ENCODE assay signal across 23 cellular contexts in the genomic region with DNA sequence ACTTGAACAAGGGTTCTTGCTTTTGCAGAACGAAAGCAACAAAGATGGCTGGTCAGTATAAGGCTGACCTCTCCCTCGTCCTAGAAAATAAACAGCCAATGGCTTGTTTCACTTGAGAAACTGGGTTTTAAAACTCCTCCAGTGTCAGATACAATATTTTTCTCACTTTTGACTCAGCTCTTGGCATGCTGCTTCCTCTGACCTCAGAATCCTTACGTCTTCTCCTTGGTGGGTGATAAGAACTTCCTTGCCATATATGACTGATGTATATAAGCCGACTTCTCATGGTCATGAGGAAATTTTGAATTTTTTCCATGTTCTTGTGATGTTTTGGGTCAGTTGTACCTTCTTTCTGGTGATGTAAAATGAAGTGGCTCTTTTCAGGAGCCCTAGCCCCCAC. TPM values are rescaled to one million over a fixed set of nuclear protein-coding genes. Genes with fewer than 3 reads are reported as not detected.
DNase-seq lines count a peak whose midpoint lies in the region; ATAC-seq, FAIRE-seq and TF ChIP-seq lines count a peak whose summit lies in the region.
"Had no signal": no experiment of that assay in that cellular context is flagged by ENCODE, and none has a peak within 500 bp of the region (broad histone marks: within the 10 kb centered on the region; RNA-seq: fewer than 3 reads in every experiment).

No MANE protein-coding gene starts in this region.

- H3K4me3 ChIP-seq in Loucy (ENCODE audit: low read length, poor library complexity, severe bottlenecking) (peak overlapping the region; percentile 79), K562 (no peak overlapping the region), hepatocyte (no peak overlapping the region), tibial artery (peak overlapping the region in 1 of 2 donors; percentile 2), trophoblast cell (ENCODE audit: low read depth, low read length) (no peak overlapping the region)
- H3K4me3 ChIP-seq: colonic mucosa, gastrocnemius medialis, mucosa of descending colon, PC-9 had no signal

- no peak overlapping the region for H2BK12ac ChIP-seq in trophoblast cell (ENCODE audit: low read length)

- no peak overlapping the region for H3K14ac ChIP-seq in trophoblast cell (ENCODE audit: low read length)

- H2AFZ ChIP-seq in Loucy (ENCODE audit: low read length) (no peak overlapping the region), K562 (ENCODE audit: low read depth, low read length) (peak overlapping the region; percentile 76; the same call in 1 of the 2 replicates), hepatocyte (no peak overlapping the region), trophoblast cell (ENCODE audit: insufficient read depth, low read length, poor library complexity) (no peak overlapping the region)
- H2AFZ ChIP-seq: PC-9 had no signal

- H3K9me3 ChIP-seq in Loucy (ENCODE audit: insufficient read depth, low read depth, low read length), result no peaks in the 10 kb centered on the region
- H3K9me3 ChIP-seq in K562 (replicated peaks; ENCODE audit: control insufficient read depth, insufficient read depth, low read depth, low read length), result no peaks in the 10 kb centered on the region
- no peaks in the 10 kb centered on the region for H3K9me3 ChIP-seq in hepatocyte (ENCODE audit: low read depth)
- no peaks in the 10 kb centered on the region for H3K9me3 ChIP-seq in tibial artery
- no peaks in the 10 kb centered on the region for H3K9me3 ChIP-seq in trophoblast cell (ENCODE audit: insufficient read depth, low read depth, low read length)
- H3K9me3 ChIP-seq: colonic mucosa, gastrocnemius medialis, mucosa of descending colon, neutrophil had no signal

- H3K79me2 ChIP-seq in Loucy (ENCODE audit: insufficient read depth, low read length) (peaks cover 78% of the 10 kb centered on the region), K562 (ENCODE audit: control insufficient read depth, insufficient read depth, low read length) (peaks cover 75% of the 10 kb centered on the region), hepatocyte (peaks cover 81% of the 10 kb centered on the region), trophoblast cell (ENCODE audit: control insufficient read depth, insufficient read depth, low read length, poor library complexity) (peaks cover 2% of the 10 kb centered on the region)

- FAIRE-seq in K562 (lab: Jason Lieb, UNC), result no peak
- FAIRE-seq: D721Med had no signal

- no peak overlapping the region for H3K23ac ChIP-seq in trophoblast cell (ENCODE audit: low read length)

- intact Hi-C loops in K562 (cut with micrococcal nuclease), result loop anchor here (5.0 to 10.0 kb wide), 2 partner anchors 145 to 517 kb away; no protein-coding TSS in a partner anchor
- intact Hi-C loops in tibial artery (cut with DNase I; ENCODE audit: low total_unique reads), result loop anchor here (5.0 to 10.0 kb wide), 3 partner anchors 55 to 143 kb away; no protein-coding TSS in a partner anchor

- no peak overlapping the region for H3K18ac ChIP-seq in trophoblast cell (ENCODE audit: low read length)

- 13% methylated on average over 4 of the region's 4 CpGs for WGBS in K562 (ENCODE audit: insufficient coverage, low coverage, missing lambda C conversion rate)
- WGBS in hepatocyte (ENCODE audit: low lambda C conversion rate, missing lambda C conversion rate), result 88% methylated on average over 4 of the region's 4 CpGs
- no CpG with 5 or more reads among the region's 4 CpGs for WGBS in trophoblast cell (ENCODE audit: extremely low coverage, insufficient coverage, insufficient read length)

- H2BK5ac ChIP-seq in trophoblast cell (ENCODE audit: low read depth, low read length, poor library complexity), result no peak overlapping the region

- no peaks in the 10 kb centered on the region for H3K79me1 ChIP-seq in trophoblast cell (ENCODE audit: low read length)

- H3K4me2 ChIP-seq in Loucy (ENCODE audit: low read depth, low read length, poor library complexity, severe bottlenecking), result peak overlapping the region; percentile 94
- H3K4me2 ChIP-seq in K562 (ENCODE audit: insufficient read depth, low read length), result peak overlapping the region; percentile 63
- H3K4me2 ChIP-seq in hepatocyte, result peak overlapping the region; percentile 77
- no peak overlapping the region for H3K4me2 ChIP-seq in trophoblast cell (ENCODE audit: low read length)
- H3K4me2 ChIP-seq: PC-9 had no signal

- H3K4me1 ChIP-seq in Loucy (ENCODE audit: insufficient read depth, low read length, poor library complexity, severe bottlenecking) (peaks cover 63% of the 10 kb centered on the region), K562 (replicated peaks in 1 of 2; ENCODE audit: control insufficient read depth in 2 of 2, insufficient read depth in 2 of 2, low read length in 2 of 2) (peaks cover 0 to 40% of the 10 kb centered on the region in 2 experiments; a peak in 4 of 5 replicates), hepatocyte (ENCODE audit: insufficient read depth) (peaks cover 8% of the 10 kb centered on the region), tibial artery (peaks cover 0 to 62% (median 28%) of the 10 kb centered on the region in 4 donors), trophoblast cell (ENCODE audit: control insufficient read depth in 1 of 2, insufficient read depth in 2 of 2, low read length in 2 of 2) (peaks cover 0 to under 1% of the 10 kb centered on the region in 2 experiments)
- H3K4me1 ChIP-seq: colonic mucosa had no signal

- no peak overlapping the region for H4K12ac ChIP-seq in trophoblast cell (ENCODE audit: low read depth, low read length)

- ATAC-seq in K562, result peak; percentile 7; the same call in 2 of the 3 replicates
- ATAC-seq: gastrocnemius medialis, left colon, mucosa of descending colon had no signal

- H3K9ac ChIP-seq in Loucy (ENCODE audit: low read depth, low read length, poor library complexity, severe bottlenecking) (peak overlapping the region; percentile 86), K562 (ENCODE audit: insufficient read depth in 1 of 2, low read depth in 2 of 2, low read length in 2 of 2) (peak overlapping the region in 1 of 2 experiments; percentile 62; a peak in 2 of 4 replicates), trophoblast cell (ENCODE audit: low read length) (no peak overlapping the region)

- no peak for TF ChIP-seq RAD21 in K562 (CRISPR knock-in tag; conservative IDR thresholded peaks at IDR 0.05 in 1 of 2, IDR thresholded peaks at IDR 0.05 in 1 of 2)

- no TSS peak for BruUV-seq in K562 (replicated peaks; lab: Mats Ljungman, UMichigan)

- peak in 1 of 4 experiments; percentile 31 for DNase-seq in K562 (ENCODE audit: extremely low read depth in 1 of 4, low spot score in 3 of 4)
- no peak for DNase-seq in hepatocyte (ENCODE audit: low spot score)
- DNase-seq in tibial artery, result no peak
- DNase-seq in activated CD4-positive, alpha-beta T cell treated with anti-CD3 and anti-CD28 coated beads for 4 hours, result no peak
- DNase-seq in NCI-H526 treated with DMSO at 0.1 percent for 48 hours (lab: John Stamatoyannopoulos, UW), result no peak
- no peak for DNase-seq in trophoblast cell
- DNase-seq: activated CD4-positive, alpha-beta T cell treated with anti-CD3 and anti-CD28 coated beads, Interleukin-2, amount 50 U/mL, for 4 hours; activated naive CD4-positive, alpha-beta T cell treated with Interleukin-2 at 50 U/mL for 16 hours; activated T-cell treated with anti-CD3 and anti-CD28 coated beads for 4 hours; aorta; colonic mucosa; gastrocnemius medialis; GDM1; left colon; NCI-H1105 treated with DMSO at 0.1 percent for 48 hours; NCI-H82; PC-9; SIG-M5; T-helper 1 cell had no signal

- no peak overlapping the region for H4K8ac ChIP-seq in trophoblast cell (ENCODE audit: low read depth, low read length)

- no peak overlapping the region for H4K91ac ChIP-seq in trophoblast cell (ENCODE audit: low read depth, low read length)

- H3K27me3 ChIP-seq in Loucy (ENCODE audit: insufficient read depth, low read length, poor library complexity, severe bottlenecking) (no peaks in the 10 kb centered on the region), K562 (ENCODE audit: control insufficient read depth in 2 of 2, insufficient read depth in 2 of 2, low read length in 2 of 2) (no peaks in the 10 kb centered on the region), hepatocyte (no peaks in the 10 kb centered on the region), tibial artery (no peaks in the 10 kb centered on the region), trophoblast cell (ENCODE audit: insufficient read depth, low read length) (no peaks in the 10 kb centered on the region)
- H3K27me3 ChIP-seq: colonic mucosa, gastrocnemius medialis had no signal

- no peaks in the 10 kb centered on the region for H3K9me2 ChIP-seq in Loucy (replicated peaks; ENCODE audit: low read depth, low read length)
- no peaks in the 10 kb centered on the region for H3K9me2 ChIP-seq in hepatocyte (replicated peaks; ENCODE audit: insufficient read depth)

- H3K9me1 ChIP-seq in K562 (ENCODE audit: control insufficient read depth, insufficient read depth, low read length), result no peaks in the 10 kb centered on the region

- no peak overlapping the region for H2AK5ac ChIP-seq in trophoblast cell (ENCODE audit: low read length)

- H3K27ac ChIP-seq in K562 (ENCODE audit: extremely low read depth, low read depth, low read length), result peak overlapping the region; percentile 72
- H3K27ac ChIP-seq in hepatocyte, result peak overlapping the region; percentile 4
- H3K27ac ChIP-seq in tibial artery, result peak overlapping the region; percentile 45 to 48
- H3K27ac ChIP-seq in trophoblast cell (ENCODE audit: low read depth, low read length), result no peak overlapping the region
- H3K27ac ChIP-seq: colonic mucosa, neutrophil, PC-9 had no signal

- no peaks in the 10 kb centered on the region for H3K36me3 ChIP-seq in Loucy (ENCODE audit: insufficient read depth, low read length)
- no peaks in the 10 kb centered on the region for H3K36me3 ChIP-seq in K562 (ENCODE audit: control insufficient read depth, insufficient read depth, low read length)
- H3K36me3 ChIP-seq in hepatocyte (replicated peaks; ENCODE audit: insufficient read depth, low read depth), result no peaks in the 10 kb centered on the region
- no peaks in the 10 kb centered on the region for H3K36me3 ChIP-seq in tibial artery
- H3K36me3 ChIP-seq in trophoblast cell (ENCODE audit: control insufficient read depth in 1 of 2, insufficient read depth in 2 of 2, low read length in 2 of 2), result no peaks in the 10 kb centered on the region
- H3K36me3 ChIP-seq: colonic mucosa, gastrocnemius medialis, neutrophil had no signal

- no peak overlapping the region for H2BK120ac ChIP-seq in trophoblast cell (ENCODE audit: insufficient read depth, low read length, poor library complexity)

- no peaks in the 10 kb centered on the region for H3F3A ChIP-seq in Loucy (ENCODE audit: low read depth)

- no peak overlapping the region for H3K4ac ChIP-seq in trophoblast cell (ENCODE audit: low read depth, low read length)

- POLR2A ChIA-PET in K562 (lab: Yijun Ruan, JAX), result interaction anchor here (0.9 to 1.0 kb wide), 2 partner anchors 22 to 36 kb away, joined by 4 read pairs; no protein-coding TSS in a partner anchor

- no peaks in the 10 kb centered on the region for H4K20me1 ChIP-seq in Loucy (ENCODE audit: insufficient read depth, low read length, poor library complexity, severe bottlenecking)
- no peaks in the 10 kb centered on the region for H4K20me1 ChIP-seq in K562 (replicated peaks; ENCODE audit: control insufficient read depth, insufficient read depth, low read length)
- peaks cover 14% of the 10 kb centered on the region for H4K20me1 ChIP-seq in hepatocyte (ENCODE audit: insufficient read depth, poor library complexity, severe bottlenecking)

- in situ Hi-C loops in K562 (cut with MboI), result loop anchor here (5.0 kb wide), 1 partner anchor 42 kb away; no protein-coding TSS in a partner anchor

- CTCF ChIA-PET in K562 (lab: Yijun Ruan, JAX; ENCODE audit: low intra/inter-chr PET ratio), result interaction anchor here (0.6 kb wide), 1 partner anchor 295 kb away, joined by 4 read pairs; no protein-coding TSS in a partner anchor

- no peak for TF ChIP-seq POLR2A in K562 (conservative IDR thresholded peaks at IDR 0.05)

- no peak for TF ChIP-seq CTCF in Loucy (conservative IDR thresholded peaks at IDR 0.05; ENCODE audit: low read length)
- no peak for TF ChIP-seq CTCF in K562 (IDR thresholded peaks at IDR 0.05 in 2 of 3, conservative IDR thresholded peaks at IDR 0.05 in 1 of 3; ENCODE audit: insufficient read depth in 2 of 3, low read depth in 1 of 3, low read length in 3 of 3)
- TF ChIP-seq CTCF in hepatocyte (IDR thresholded peaks at IDR 0.05; ENCODE audit: poor library complexity), result no peak
- TF ChIP-seq CTCF in tibial artery (IDR thresholded peaks at IDR 0.05), result no peak

- TF ChIP-seq EP300 in K562 (IDR thresholded peaks at IDR 0.05; ENCODE audit: low read length), result no peak

RNA-seq across cellular contexts. Expression of a gene that starts 3.8 kb away (rescaled TPM):
- total RNA-seq in K562 (2011; cell fraction: chromatin; rRNA removed; ENCODE audit: low replicate concordance), result 5.9 and 8.1 TPM in 2 replicates
- 2.8 and 5.8 TPM in 2 replicates for total RNA-seq in K562 (2011; cell fraction: nucleolus; rRNA removed)
- total RNA-seq in K562 (2011; cell fraction: nucleoplasm; rRNA removed), result 4.7 and 6.1 TPM in 2 replicates
- 4.4 and 5.0 TPM in 2 replicates for total RNA-seq in K562 (2014; rRNA removed)
- 2.9 and 3.3 TPM in 2 replicates for total RNA-seq in K562 (2014; rRNA removed; fragmentation: Illumina TruSeq; extraction: Trizol)
- total RNA-seq in K562 (2015; rRNA removed; fragmentation: Illumina TruSeq; extraction: Trizol), result 3.4 and 4.0 TPM in 2 replicates
- 13.4 and 13.7 TPM in 2 replicates for total RNA-seq in K562 (2021)
- polyA plus RNA-seq in K562 (2011; rRNA removed), result 0.04 and 0.08 TPM in 2 replicates
- polyA plus RNA-seq in K562 (2011; cell fraction: cytosol; rRNA removed), result 0.06 and 0.09 TPM in 2 replicates
- polyA plus RNA-seq in K562 (2011; cell fraction: nucleus; rRNA removed), result 0.04 and 0.24 TPM in 2 replicates
- polyA plus RNA-seq in K562 (2012), result 7.5 and 7.8 TPM in 2 replicates
- 8.8 and 9.2 TPM in 2 replicates for polyA plus RNA-seq in K562 (2014; fragmentation: Illumina TruSeq; extraction: Trizol)
- under 1 TPM; 0.22 to 0.32 TPM for polyA plus RNA-seq in K562 (2014; fragmentation: Nextera tagmentation; extraction: Ambion mirVana)
- 4.6 and 5.3 TPM in 2 replicates for polyA plus RNA-seq in K562 (2014; rRNA removed)
- 0.07 TPM in 1 of 2 replicates, not detected in the other for polyA minus RNA-seq in K562 (2011; rRNA and poly(A)+ RNA removed)
- 0.36 TPM in 1 of 2 replicates, not detected in the other for polyA minus RNA-seq in K562 (2011; cell fraction: cytosol; rRNA and poly(A)+ RNA removed)
- polyA minus RNA-seq in K562 (2011; cell fraction: nucleus; rRNA and poly(A)+ RNA removed), result 0.27 TPM in 1 of 2 replicates, not detected in the other
- 8.4 and 10.2 TPM in 2 replicates for total RNA-seq in hepatocyte
- 13.3 and 14.0 TPM in 2 replicates for polyA plus RNA-seq in hepatocyte
- polyA plus RNA-seq in trophoblast cell (2013), result 7.8 and 8.5 TPM in 2 replicates
